ENCODE assay signal across 19 cellular contexts in genomic region chr13:44281252-44282000, GRCh38.
DNase-seq lines count a peak whose midpoint lies in the region; ATAC-seq, FAIRE-seq and TF ChIP-seq lines count a peak whose summit lies in the region.
"Had no signal": no experiment of that assay in that cellular context is flagged by ENCODE, and none has a peak within 500 bp of the region (broad histone marks: within the 10 kb centered on the region; RNA-seq: fewer than 3 reads in every experiment).

No MANE protein-coding gene starts in this region.

- no peak for FAIRE-seq in small intestine (lab: Jason Lieb, UNC)
- FAIRE-seq: GM12891, HTR-8/SVneo had no signal

- TF ChIP-seq CTCF in DOHH2 (IDR thresholded peaks at IDR 0.05; ENCODE audit: low read depth, low read length, poor library complexity, severe bottlenecking) (no peak), brain microvascular endothelial cell (IDR thresholded peaks at IDR 0.05; ENCODE audit: low read depth, low read length, missing control alignments) (no peak)

- 46 to 75% (median 61%) methylated on average over 9 of the region's 9 CpGs for WGBS in small intestine, 3 donors

- in situ Hi-C loops in brain microvascular endothelial cell (cut with HindIII; ENCODE audit: low pct_ligation_motif_present, low sequenced_read_pairs), result no loop called here

- H3K36me3 ChIP-seq in DOHH2 (ENCODE audit: control insufficient read depth, low read length) (peaks cover 5% of the 10 kb centered on the region), small intestine (ENCODE audit: control insufficient read depth in 2 of 2, insufficient read depth in 2 of 2, low read length in 2 of 2) (no peaks in the 10 kb centered on the region), brain microvascular endothelial cell (replicated peaks) (no peaks in the 10 kb centered on the region)

- no peaks in the 10 kb centered on the region for H3K27me3 ChIP-seq in DOHH2 (ENCODE audit: control insufficient read depth, low read length)
- H3K27me3 ChIP-seq in small intestine (ENCODE audit: control insufficient read depth in 2 of 2, insufficient read depth in 2 of 2, low read length in 2 of 2), result no peaks in the 10 kb centered on the region
- no peaks in the 10 kb centered on the region for H3K27me3 ChIP-seq in brain microvascular endothelial cell (replicated peaks)

- no peaks in the 10 kb centered on the region for H3K9me2 ChIP-seq in DOHH2 (replicated peaks; ENCODE audit: control insufficient read depth, low read length)

- ATAC-seq in HG02870 (IDR thresholded peaks at IDR 0.05; ENCODE audit: unreplicated experiment), result no peak
- ATAC-seq: Right ventricle myocardium inferior had no signal

- peaks cover 11% of the 10 kb centered on the region for H3F3A ChIP-seq in DOHH2 (ENCODE audit: control insufficient read depth, insufficient read depth)

- H3K79me2 ChIP-seq in DOHH2 (ENCODE audit: control insufficient read depth, low read length), result no peaks in the 10 kb centered on the region

- DNase-seq in SW480 (ENCODE audit: low spot score) (peak; percentile 98), kidney tubule cell (ENCODE audit: low spot score) (peak; percentile 94), small intestine (peak; percentile 37), brain microvascular endothelial cell (no peak), SIG-M5 (lab: John Stamatoyannopoulos, UW) (no peak), HuH-7.5 (ENCODE audit: low spot score) (no peak)
- DNase-seq: HCEC 1CT; KBM-7; NCI-H1092; NCI-H1694; NCI-H345; NCI-H69; NK-92 treated with Interleukin-12 subunit alpha and Interleukin-12 subunit beta, amount 100 ng/mL, for 24 hours; PC-3 had no signal

- peak overlapping the region; percentile 49 for H3K4me2 ChIP-seq in DOHH2 (ENCODE audit: low read length)

- peaks cover 4% of the 10 kb centered on the region; the same call in 1 of the 2 replicates for H3K9me3 ChIP-seq in DOHH2 (ENCODE audit: control insufficient read depth, insufficient read depth, low read length)
- H3K9me3 ChIP-seq in small intestine (ENCODE audit: control insufficient read depth, low read depth), result no peaks in the 10 kb centered on the region

- H3K4me3 ChIP-seq in DOHH2 (ENCODE audit: low read length) (no peak overlapping the region), small intestine (ENCODE audit: low read depth in 1 of 2, low read length in 2 of 2) (no peak overlapping the region), brain microvascular endothelial cell (ENCODE audit: low read depth, low read length) (no peak overlapping the region)

- H3K4me1 ChIP-seq in DOHH2 (ENCODE audit: control insufficient read depth, low read length) (peaks cover 50% of the 10 kb centered on the region), small intestine (ENCODE audit: control insufficient read depth in 2 of 2, insufficient read depth in 1 of 2, low read depth in 1 of 2, low read length in 1 of 2) (no peaks in the 10 kb centered on the region)

- H4K20me1 ChIP-seq in DOHH2 (ENCODE audit: control insufficient read depth, insufficient read depth, low read depth, low read length), result no peaks in the 10 kb centered on the region

- no peak overlapping the region for H3K27ac ChIP-seq in DOHH2 (ENCODE audit: low read depth, low read length)
- no peak overlapping the region for H3K27ac ChIP-seq in small intestine (ENCODE audit: low read depth in 1 of 2, low read length in 1 of 2)
- no peak overlapping the region for H3K27ac ChIP-seq in brain microvascular endothelial cell

Comparison
In these comparisons a context has a peak if more than half of its experiments do, and no peak if none do; other contexts are left out.
1. DNase-seq: peak in SW480 (single experiment), kidney tubule cell (single experiment) and small intestine (single experiment); none in brain microvascular endothelial cell (single experiment), SIG-M5 (single experiment) and HuH-7.5 (single experiment).